Comparison of ENCODE assay signal across 8 cellular contexts in the genomic region with DNA sequence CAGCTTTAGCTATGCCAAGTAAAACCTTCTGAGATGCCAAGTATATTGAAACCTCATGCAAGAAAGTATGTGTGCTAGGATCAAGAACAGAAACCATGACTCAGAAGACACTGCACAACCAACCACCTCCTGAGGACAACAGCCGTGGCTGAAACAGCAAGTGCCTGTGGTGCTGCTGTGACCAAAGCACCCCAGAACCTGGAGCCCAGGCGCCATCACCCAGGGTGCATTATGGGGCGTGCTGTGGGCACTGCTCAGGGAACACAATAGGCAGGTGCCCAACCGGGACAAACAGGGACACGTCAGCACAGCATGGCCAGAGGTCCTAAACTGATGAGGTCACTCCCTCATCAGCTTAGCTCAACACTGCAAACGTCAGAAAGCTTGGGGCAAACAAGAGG.
A peak's percentile ranks its signal among the peaks of the same experiment; 100 is the strongest.
DNase-seq lines count a peak whose midpoint lies in the region; FAIRE-seq and TF ChIP-seq lines count a peak whose summit lies in the region.

No MANE protein-coding gene starts in this region.

- H3K36me3 Mint-ChIP-seq in neural progenitor cell, result peaks cover 3% of the 10 kb centered on the region

- H3F3A ChIP-seq in GM23248 (ENCODE audit: insufficient read depth) (peaks cover 11% of the 10 kb centered on the region; the same call in 1 of the 2 replicates), neural progenitor cell (ENCODE audit: low read depth) (no peaks in the 10 kb centered on the region)

- 23 to 31% methylated on average over 6 of the region's 6 CpGs for WGBS in GM23248 (ENCODE audit: low coverage in 1 of 2, low lambda C conversion rate in 2 of 2, missing lambda C conversion rate in 2 of 2), 2 experiments

- no peaks in the 10 kb centered on the region for H3K9me3 Mint-ChIP-seq in neural progenitor cell

- H3K4me2 ChIP-seq in GM23248 (ENCODE audit: unreplicated experiment) (peak overlapping the region; percentile 69), neural progenitor cell (no peak overlapping the region)

- peak overlapping the region; percentile 28; the same call in 1 of the 2 replicates for H3K9ac ChIP-seq in GM23248
- no peak overlapping the region for H3K9ac ChIP-seq in neural progenitor cell

- H3K36me3 ChIP-seq in GM23248 (ENCODE audit: low read depth) (no peaks in the 10 kb centered on the region), neural progenitor cell (no peaks in the 10 kb centered on the region)

- H4K20me1 ChIP-seq in GM23248 (ENCODE audit: insufficient read depth) (no peaks in the 10 kb centered on the region), neural progenitor cell (ENCODE audit: low read depth) (no peaks in the 10 kb centered on the region)

- H3K4me3 ChIP-seq in GM23248 (peak overlapping the region; percentile 30; the same call in 1 of the 2 replicates), foreskin fibroblast (ENCODE audit: low read depth in 1 of 2, low read length in 2 of 2) (no peak overlapping the region), neural progenitor cell (no peak overlapping the region)

- peak overlapping the region; percentile 52 for H2AFZ ChIP-seq in GM23248
- no peak overlapping the region for H2AFZ ChIP-seq in neural progenitor cell (replicated peaks)

- no peaks in the 10 kb centered on the region for H3K9me3 ChIP-seq in GM23248 (ENCODE audit: low read depth)
- H3K9me3 ChIP-seq in neural progenitor cell (ENCODE audit: low read depth), result no peaks in the 10 kb centered on the region

- FAIRE-seq in GM18507 (lab: Jason Lieb, UNC), result peak; percentile 62

- in situ Hi-C loops in GM23248 (cut with MboI), result no loop called here

- intact Hi-C loops in cardiac septum (cut with DNase I), result no loop called here

- H3K27ac Mint-ChIP-seq in neural progenitor cell, result no peak overlapping the region

- TF ChIP-seq CTCF in foreskin fibroblast (IDR thresholded peaks at IDR 0.05; ENCODE audit: low read depth, low read length) (no peak), neural progenitor cell (IDR thresholded peaks at IDR 0.05) (no peak)

- H3K27me3 ChIP-seq in GM23248 (replicated peaks; ENCODE audit: insufficient read depth) (no peaks in the 10 kb centered on the region), neural progenitor cell (no peaks in the 10 kb centered on the region)

- no peaks in the 10 kb centered on the region for H3K9me2 ChIP-seq in GM23248 (ENCODE audit: insufficient read depth)

- no peak for DNase-seq in GM18507 (ENCODE audit: extremely low spot score, insufficient read length, low read depth)
- peak; percentile 89 for DNase-seq in GM23248
- peak; percentile 16 for DNase-seq in NOMO-1 treated with dmso at 0.1 percent for 144 hours (lab: John Stamatoyannopoulos, UW; ENCODE audit: unreplicated experiment)
- peak; percentile 74 to 86 for DNase-seq in foreskin fibroblast
- no peak for DNase-seq in NCI-H2196 (lab: John Stamatoyannopoulos, UW; ENCODE audit: unreplicated experiment)
- DNase-seq in cardiac septum (ENCODE audit: low spot score), result no peak
- no peak for DNase-seq in neural progenitor cell (ENCODE audit: low spot score)
- no peak for DNase-seq in NCI-H748 treated with DMSO at 0.1 percent for 48 hours (lab: John Stamatoyannopoulos, UW)

- no peak overlapping the region for H3K4me3 Mint-ChIP-seq in neural progenitor cell

- H3K27ac ChIP-seq in GM23248, result peak overlapping the region; percentile 62
- no peak overlapping the region for H3K27ac ChIP-seq in neural progenitor cell

- H3K27me3 Mint-ChIP-seq in neural progenitor cell (ENCODE audit: insufficient read depth, low read depth), result no peaks in the 10 kb centered on the region

- H3K79me2 ChIP-seq in GM23248 (ENCODE audit: insufficient read depth) (no peaks in the 10 kb centered on the region), neural progenitor cell (ENCODE audit: low read depth) (no peaks in the 10 kb centered on the region)

- peaks cover 9% of the 10 kb centered on the region for H3K4me1 ChIP-seq in GM23248 (ENCODE audit: insufficient read depth)
- no peaks in the 10 kb centered on the region for H3K4me1 ChIP-seq in neural progenitor cell

- H3K4me1 Mint-ChIP-seq in neural progenitor cell, result no peaks in the 10 kb centered on the region

Comparison
In these comparisons a context has a peak if more than half of its experiments do, and no peak if none do; other contexts are left out.
1. DNase-seq: peak in GM23248 (single experiment), NOMO-1 treated with dmso at 0.1 percent for 144 hours (single experiment) and foreskin fibroblast (2 of 2); none in GM18507 (single experiment), NCI-H2196 (single experiment), cardiac septum (single experiment), neural progenitor cell (single experiment) and NCI-H748 treated with DMSO at 0.1 percent for 48 hours (single experiment).